20 cellular contexts compared by ENCODE assay signal in genomic region chr7:157501576-157501975, GRCh38.
A peak's percentile ranks its signal among the peaks of the same experiment; 100 is the strongest.
DNase-seq lines count a peak whose midpoint lies in the region; ATAC-seq and TF ChIP-seq lines count a peak whose summit lies in the region.
"Had no signal": no experiment of that assay in that cellular context is flagged by ENCODE, and none has a peak within 500 bp of the region (broad histone marks: within the 10 kb centered on the region; RNA-seq: fewer than 3 reads in every experiment).

No MANE protein-coding gene starts in this region.

- peaks cover 11% of the 10 kb centered on the region for H3K9me3 Mint-ChIP-seq in activated CD8-positive, alpha-beta memory T cell treated with anti-CD3 and anti-CD28 coated beads, Interleukin-2, amount 10 ng/mL, durations not matched to agents 7 days and 5 days (ENCODE audit: low read depth)
- peaks cover 5 to 32% (median 22%) of the 10 kb centered on the region in 7 donors for H3K9me3 Mint-ChIP-seq in CD14-positive monocyte
- H3K9me3 Mint-ChIP-seq: stimulated activated memory B cell treated with anti-CD40 and anti-IgM and Interleukin-4, amounts not matched to agents 10 μg/mL and 1 μg/mL and 100 μg/mL, for 72 hours had no signal

- intact Hi-C loops in CD14-positive monocyte (cut with micrococcal nuclease), result no loop called here

- peaks cover 29% of the 10 kb centered on the region for H3K4me1 Mint-ChIP-seq in activated CD8-positive, alpha-beta memory T cell treated with anti-CD3 and anti-CD28 coated beads, Interleukin-2, amount 10 ng/mL, durations not matched to agents 7 days and 5 days
- peaks cover 15% of the 10 kb centered on the region for H3K4me1 Mint-ChIP-seq in CD14-positive monocyte

- CTCF ChIA-PET in activated CD8-positive, alpha-beta memory T cell treated with anti-CD3 and anti-CD28 coated beads, Interleukin-2, amount 10 ng/mL, durations not matched to agents 7 days and 5 days (lab: Charles Lee), result no interaction called here

- no peak overlapping the region for H3K27ac Mint-ChIP-seq in activated CD8-positive, alpha-beta memory T cell treated with anti-CD3 and anti-CD28 coated beads, Interleukin-2, amount 10 ng/mL, durations not matched to agents 7 days and 5 days
- H3K27ac Mint-ChIP-seq in CD14-positive monocyte, result no peak overlapping the region
- H3K27ac Mint-ChIP-seq: naive B cell; progenitor cell of endocrine pancreas; stimulated activated memory B cell treated with anti-CD40 and anti-IgM and Interleukin-4, amounts not matched to agents 10 μg/mL and 1 μg/mL and 100 μg/mL, for 72 hours had no signal

- peaks cover 15% of the 10 kb centered on the region for H3K36me3 Mint-ChIP-seq in activated CD8-positive, alpha-beta memory T cell treated with anti-CD3 and anti-CD28 coated beads, Interleukin-2, amount 10 ng/mL, durations not matched to agents 7 days and 5 days
- H3K36me3 Mint-ChIP-seq in CD14-positive monocyte, result no peaks in the 10 kb centered on the region
- H3K36me3 Mint-ChIP-seq: stimulated activated memory B cell treated with anti-CD40 and anti-IgM and Interleukin-4, amounts not matched to agents 10 μg/mL and 1 μg/mL and 100 μg/mL, for 72 hours had no signal

- no peak for ATAC-seq in activated CD8-positive, alpha-beta memory T cell treated with anti-CD3 and anti-CD28 coated beads, Interleukin-2, amount 10 ng/mL, durations not matched to agents 7 days and 5 days
- ATAC-seq in GM18868 (IDR thresholded peaks at IDR 0.05; ENCODE audit: unreplicated experiment), result no peak
- ATAC-seq: A549; PC-3; stimulated activated memory B cell treated with anti-CD40 and anti-IgM and Interleukin-4, amounts not matched to agents 10 μg/mL and 1 μg/mL and 100 μg/mL, for 72 hours had no signal

- no peak overlapping the region for H3K4me3 Mint-ChIP-seq in activated CD8-positive, alpha-beta memory T cell treated with anti-CD3 and anti-CD28 coated beads, Interleukin-2, amount 10 ng/mL, durations not matched to agents 7 days and 5 days
- H3K4me3 Mint-ChIP-seq in CD14-positive monocyte, result no peak overlapping the region
- H3K4me3 Mint-ChIP-seq: activated naive CD4-positive, alpha-beta T cell treated with anti-CD3 and anti-CD28 coated beads, Interleukin-2, amount 10 ng/mL, durations not matched to agents 7 days and 5 days; stimulated activated memory B cell treated with anti-CD40 and anti-IgM and Interleukin-4, amounts not matched to agents 10 μg/mL and 1 μg/mL and 100 μg/mL, for 72 hours had no signal

- TF ChIP-seq CTCF in CD14-positive monocyte (IDR thresholded peaks at IDR 0.05), result no peak

- H3K27me3 Mint-ChIP-seq in activated CD8-positive, alpha-beta memory T cell treated with anti-CD3 and anti-CD28 coated beads, Interleukin-2, amount 10 ng/mL, durations not matched to agents 7 days and 5 days, result peaks cover 16% of the 10 kb centered on the region
- peaks cover 16 to 26% (median 19%) of the 10 kb centered on the region in 3 donors for H3K27me3 Mint-ChIP-seq in CD14-positive monocyte (ENCODE audit: low read depth in 3 of 3)

- peak; percentile 54 for DNase-seq in activated CD8-positive, alpha-beta memory T cell treated with anti-CD3 and anti-CD28 coated beads for 24 hours
- DNase-seq in activated CD8-positive, alpha-beta memory T cell treated with anti-CD3 and anti-CD28 coated beads, Interleukin-2, amount 10 ng/mL, durations not matched to agents 7 days and 5 days, result no peak
- peak; percentile 21 for DNase-seq in CD14-positive monocyte (ENCODE audit: low spot score)
- DNase-seq in activated CD4-positive, alpha-beta T cell treated with anti-CD3 and anti-CD28 coated beads, Interleukin-2, amount 50 U/mL, for 4 hours, result peak; percentile 16 to 35
- peak; percentile 81 for DNase-seq in mesenteric fat pad (ENCODE audit: low spot score)
- DNase-seq in GDM1 (lab: John Stamatoyannopoulos, UW), result no peak
- DNase-seq in medulla oblongata (ENCODE audit: extremely low spot score), result no peak
- DNase-seq: activated naive CD4-positive, alpha-beta T cell treated with anti-CD3 and anti-CD28 coated beads, Interleukin-2, amount 10 ng/mL, durations not matched to agents 7 days and 5 days; DND-41; mammary epithelial cell; naive B cell; NCI-H146; NCI-H774; PC-3; SJCRH30; trophoblast cell had no signal

Comparison
In these comparisons a context has a peak if more than half of its experiments do, and no peak if none do; other contexts are left out.
1. DNase-seq: peak in activated CD8-positive, alpha-beta memory T cell treated with anti-CD3 and anti-CD28 coated beads for 24 hours (single experiment), CD14-positive monocyte (single experiment), activated CD4-positive, alpha-beta T cell treated with anti-CD3 and anti-CD28 coated beads, Interleukin-2, amount 50 U/mL, for 4 hours (2 of 2) and mesenteric fat pad (single experiment); none in activated CD8-positive, alpha-beta memory T cell treated with anti-CD3 and anti-CD28 coated beads, Interleukin-2, amount 10 ng/mL, durations not matched to agents 7 days and 5 days (single experiment), GDM1 (single experiment) and medulla oblongata (single experiment).